1 cellular context compared by ENCODE assay signal in the genomic region with DNA sequence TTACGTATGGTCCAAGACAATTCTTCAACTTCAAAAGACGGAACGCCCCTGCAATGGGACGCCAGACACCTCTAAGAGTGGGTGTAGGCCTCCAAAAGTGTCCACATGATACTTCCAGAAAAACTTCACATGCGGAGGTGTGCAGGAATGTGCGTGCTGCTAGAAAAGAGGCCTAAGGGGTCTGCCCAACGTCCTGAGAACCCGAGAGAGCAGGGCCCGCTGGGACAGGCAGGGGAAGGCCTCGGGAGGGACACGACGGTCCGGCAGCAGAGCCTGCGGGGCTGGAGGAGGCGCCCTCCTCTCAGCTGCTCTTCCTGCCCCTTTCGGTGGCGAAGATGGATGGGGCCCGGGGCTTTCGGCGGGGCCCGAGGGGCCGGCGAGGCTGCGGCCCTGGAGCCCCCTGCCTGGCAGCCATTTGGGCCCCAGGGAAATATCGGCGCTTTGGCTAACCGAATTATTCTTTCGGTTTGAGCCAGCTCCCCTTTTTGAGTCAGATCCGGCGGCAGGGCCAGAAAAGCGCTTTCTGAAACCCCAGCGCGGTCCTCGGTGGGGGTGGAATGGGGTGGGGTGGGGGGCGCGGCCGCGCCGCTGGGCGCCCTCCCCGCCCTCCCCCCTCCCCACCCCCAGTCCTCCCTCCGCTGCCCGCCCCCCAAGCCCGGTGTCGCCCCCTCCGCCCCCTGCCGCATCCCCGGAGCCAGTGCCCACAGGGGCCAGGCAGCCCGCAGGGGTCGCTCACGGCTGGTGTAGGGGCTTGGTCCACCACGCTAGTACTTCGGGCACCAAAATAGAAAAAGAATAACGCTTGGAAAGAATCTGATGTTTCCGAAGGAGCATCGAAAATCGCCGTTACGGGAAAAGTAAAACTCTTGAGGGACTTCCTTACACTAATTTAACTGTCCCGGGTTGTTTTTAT.
A peak's percentile ranks its signal among the peaks of the same experiment; 100 is the strongest.
TF ChIP-seq lines count a peak whose summit lies in the region.

No MANE protein-coding gene starts in this region.

TF ChIP-seq in GM12878, 131 proteins besides CTCF, POLR2A, EP300 and RAD21 (continues in another document):
- TF ChIP-seq, protein P1, sequence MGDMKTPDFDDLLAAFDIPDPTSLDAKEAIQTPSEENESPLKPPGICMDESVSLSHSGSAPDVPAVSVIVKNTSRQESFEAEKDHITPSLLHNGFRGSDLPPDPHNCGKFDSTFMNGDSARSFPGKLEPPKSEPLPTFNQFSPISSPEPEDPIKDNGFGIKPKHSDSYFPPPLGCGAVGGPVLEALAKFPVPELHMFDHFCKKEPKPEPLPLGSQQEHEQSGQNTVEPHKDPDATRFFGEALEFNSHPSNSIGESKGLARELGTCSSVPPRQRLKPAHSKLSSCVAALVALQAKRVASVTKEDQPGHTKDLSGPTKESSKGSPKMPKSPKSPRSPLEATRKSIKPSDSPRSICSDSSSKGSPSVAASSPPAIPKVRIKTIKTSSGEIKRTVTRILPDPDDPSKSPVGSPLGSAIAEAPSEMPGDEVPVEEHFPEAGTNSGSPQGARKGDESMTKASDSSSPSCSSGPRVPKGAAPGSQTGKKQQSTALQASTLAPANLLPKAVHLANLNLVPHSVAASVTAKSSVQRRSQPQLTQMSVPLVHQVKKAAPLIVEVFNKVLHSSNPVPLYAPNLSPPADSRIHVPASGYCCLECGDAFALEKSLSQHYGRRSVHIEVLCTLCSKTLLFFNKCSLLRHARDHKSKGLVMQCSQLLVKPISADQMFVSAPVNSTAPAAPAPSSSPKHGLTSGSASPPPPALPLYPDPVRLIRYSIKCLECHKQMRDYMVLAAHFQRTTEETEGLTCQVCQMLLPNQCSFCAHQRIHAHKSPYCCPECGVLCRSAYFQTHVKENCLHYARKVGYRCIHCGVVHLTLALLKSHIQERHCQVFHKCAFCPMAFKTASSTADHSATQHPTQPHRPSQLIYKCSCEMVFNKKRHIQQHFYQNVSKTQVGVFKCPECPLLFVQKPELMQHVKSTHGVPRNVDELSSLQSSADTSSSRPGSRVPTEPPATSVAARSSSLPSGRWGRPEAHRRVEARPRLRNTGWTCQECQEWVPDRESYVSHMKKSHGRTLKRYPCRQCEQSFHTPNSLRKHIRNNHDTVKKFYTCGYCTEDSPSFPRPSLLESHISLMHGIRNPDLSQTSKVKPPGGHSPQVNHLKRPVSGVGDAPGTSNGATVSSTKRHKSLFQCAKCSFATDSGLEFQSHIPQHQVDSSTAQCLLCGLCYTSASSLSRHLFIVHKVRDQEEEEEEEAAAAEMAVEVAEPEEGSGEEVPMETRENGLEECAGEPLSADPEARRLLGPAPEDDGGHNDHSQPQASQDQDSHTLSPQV (IDR thresholded peaks at IDR 0.05), result peak; percentile 22; the same call in 1 of the 2 replicates
- TF ChIP-seq MEF2A (IDR thresholded peaks at IDR 0.05; ENCODE audit: insufficient read depth, low read depth, low read length) (peak; percentile 67; the same call in 1 of the 2 replicates), STAT3 (IDR thresholded peaks at IDR 0.05; ENCODE audit: low read depth, low read length) (no peak), GABPA (IDR thresholded peaks at IDR 0.05; ENCODE audit: low read depth) (no peak; the same call in 1 of the 2 replicates), ZNF207 (IDR thresholded peaks at IDR 0.05; ENCODE audit: borderline replicate concordance) (0 out of 2 replicates have a peak, but pooled peaks have one; percentile 50), DPF2 (IDR thresholded peaks at IDR 0.05) (peak; percentile 96), PML (IDR thresholded peaks at IDR 0.05; ENCODE audit: low read length) (no peak), CEBPB (IDR thresholded peaks at IDR 0.05; ENCODE audit: borderline replicate concordance in 1 of 2, low read depth in 2 of 2, low read length in 2 of 2) (no peak), SUPT20H (IDR thresholded peaks at IDR 0.05; ENCODE audit: borderline replicate concordance, control insufficient read depth, low read depth, low read length) (no peak), MTA3 (IDR thresholded peaks at IDR 0.05; ENCODE audit: borderline replicate concordance, low read length) (peak; percentile 79; the same call in 1 of the 2 replicates), ESRRA (IDR thresholded peaks at IDR 0.05; ENCODE audit: low read length) (0 out of 2 replicates have a peak, but pooled peaks have one; percentile 22), JUNB (IDR thresholded peaks at IDR 0.05) (peak; percentile 89), SMC3 (IDR thresholded peaks at IDR 0.05; ENCODE audit: borderline replicate concordance, low read length) (no peak), SIN3A (IDR thresholded peaks at IDR 0.05; ENCODE audit: low read depth, low read length) (no peak), HDAC2 (IDR thresholded peaks at IDR 0.05) (no peak), WRNIP1 (IDR thresholded peaks at IDR 0.05; ENCODE audit: borderline replicate concordance, low read depth, low read length) (no peak), IKZF1 (conservative IDR thresholded peaks at IDR 0.05) (peak; percentile 80), TCF12 (IDR thresholded peaks at IDR 0.05; ENCODE audit: low read depth, low read length) (peak; percentile 68; the same call in 1 of the 2 replicates), NFXL1 (IDR thresholded peaks at IDR 0.05; ENCODE audit: borderline replicate concordance) (no peak), MYB (IDR thresholded peaks at IDR 0.05; ENCODE audit: borderline replicate concordance, low read depth, low read length) (0 out of 2 replicates have a peak, but pooled peaks have one; percentile 37), TBL1XR1 (IDR thresholded peaks at IDR 0.05; ENCODE audit: low read depth, low read length) (peak; percentile 87), EGR1 (IDR thresholded peaks at IDR 0.05; ENCODE audit: borderline replicate concordance in 1 of 2, low read depth in 2 of 2, low read length in 2 of 2) (0 out of 3 replicates have a peak, but pooled peaks of 1 of the 2 experiments have one; percentile 1), GATAD2B (conservative IDR thresholded peaks at IDR 0.05; ENCODE audit: low read depth) (peak; percentile 95), POLR2AphosphoS5 (IDR thresholded peaks at IDR 0.05; ENCODE audit: low read length) (0 out of 2 replicates have a peak, but pooled peaks have one; percentile 48), KLF5 (IDR thresholded peaks at IDR 0.05; ENCODE audit: partially characterized antibody) (peak; percentile 27), ETV6 (conservative IDR thresholded peaks at IDR 0.05 in 1 of 2, IDR thresholded peaks at IDR 0.05 in 1 of 2; ENCODE audit: borderline replicate concordance in 1 of 2, low read depth in 1 of 2) (0 out of 4 replicates have a peak, but pooled peaks of 1 of the 2 experiments have one; percentile 44), ZNF622 (IDR thresholded peaks at IDR 0.05) (no peak), HDAC6 (IDR thresholded peaks at IDR 0.05; ENCODE audit: unreplicated experiment) (no peak), NFYA (IDR thresholded peaks at IDR 0.05; ENCODE audit: borderline replicate concordance, low read depth, low read length) (no peak), RAD51 (IDR thresholded peaks at IDR 0.05) (no peak), RB1 (IDR thresholded peaks at IDR 0.05; ENCODE audit: borderline replicate concordance) (peak; percentile 66; the same call in 1 of the 2 replicates), CHD2 (IDR thresholded peaks at IDR 0.05; ENCODE audit: borderline replicate concordance, low read depth, low read length) (peak; percentile 39; the same call in 1 of the 2 replicates), RFX5 (IDR thresholded peaks at IDR 0.05; ENCODE audit: low read depth, low read length) (no peak), BHLHE40 (IDR thresholded peaks at IDR 0.05; ENCODE audit: borderline replicate concordance in 1 of 2, low read depth in 2 of 2, low read length in 1 of 2) (peak; percentile 16 to 48; a peak in 2 of 4 replicates), BACH1 (IDR thresholded peaks at IDR 0.05; ENCODE audit: borderline replicate concordance) (peak; percentile 60; the same call in 1 of the 2 replicates), POLR2AphosphoS2 (IDR thresholded peaks at IDR 0.05; ENCODE audit: low read depth, low read length) (0 out of 2 replicates have a peak, but pooled peaks have one; percentile 35), CREB1 (IDR thresholded peaks at IDR 0.05; ENCODE audit: low read depth) (0 out of 2 replicates have a peak, but pooled peaks have one; percentile 14), RBBP5 (conservative IDR thresholded peaks at IDR 0.05) (no peak), MXI1 (IDR thresholded peaks at IDR 0.05; ENCODE audit: low read depth, low read length) (no peak), SPI1 (IDR thresholded peaks at IDR 0.05; ENCODE audit: borderline replicate concordance, insufficient read depth, low read depth, low read length) (no peak), RUNX3 (IDR thresholded peaks at IDR 0.05; ENCODE audit: low read length) (peak; percentile 91)
- TF ChIP-seq, protein P2, sequence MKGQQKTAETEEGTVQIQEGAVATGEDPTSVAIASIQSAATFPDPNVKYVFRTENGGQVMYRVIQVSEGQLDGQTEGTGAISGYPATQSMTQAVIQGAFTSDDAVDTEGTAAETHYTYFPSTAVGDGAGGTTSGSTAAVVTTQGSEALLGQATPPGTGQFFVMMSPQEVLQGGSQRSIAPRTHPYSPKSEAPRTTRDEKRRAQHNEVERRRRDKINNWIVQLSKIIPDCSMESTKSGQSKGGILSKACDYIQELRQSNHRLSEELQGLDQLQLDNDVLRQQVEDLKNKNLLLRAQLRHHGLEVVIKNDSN (IDR thresholded peaks at IDR 0.05; ENCODE audit: borderline replicate concordance, extremely low read length, insufficient read depth, low read depth, low read length), result no peak
- TF ChIP-seq, protein P3, sequence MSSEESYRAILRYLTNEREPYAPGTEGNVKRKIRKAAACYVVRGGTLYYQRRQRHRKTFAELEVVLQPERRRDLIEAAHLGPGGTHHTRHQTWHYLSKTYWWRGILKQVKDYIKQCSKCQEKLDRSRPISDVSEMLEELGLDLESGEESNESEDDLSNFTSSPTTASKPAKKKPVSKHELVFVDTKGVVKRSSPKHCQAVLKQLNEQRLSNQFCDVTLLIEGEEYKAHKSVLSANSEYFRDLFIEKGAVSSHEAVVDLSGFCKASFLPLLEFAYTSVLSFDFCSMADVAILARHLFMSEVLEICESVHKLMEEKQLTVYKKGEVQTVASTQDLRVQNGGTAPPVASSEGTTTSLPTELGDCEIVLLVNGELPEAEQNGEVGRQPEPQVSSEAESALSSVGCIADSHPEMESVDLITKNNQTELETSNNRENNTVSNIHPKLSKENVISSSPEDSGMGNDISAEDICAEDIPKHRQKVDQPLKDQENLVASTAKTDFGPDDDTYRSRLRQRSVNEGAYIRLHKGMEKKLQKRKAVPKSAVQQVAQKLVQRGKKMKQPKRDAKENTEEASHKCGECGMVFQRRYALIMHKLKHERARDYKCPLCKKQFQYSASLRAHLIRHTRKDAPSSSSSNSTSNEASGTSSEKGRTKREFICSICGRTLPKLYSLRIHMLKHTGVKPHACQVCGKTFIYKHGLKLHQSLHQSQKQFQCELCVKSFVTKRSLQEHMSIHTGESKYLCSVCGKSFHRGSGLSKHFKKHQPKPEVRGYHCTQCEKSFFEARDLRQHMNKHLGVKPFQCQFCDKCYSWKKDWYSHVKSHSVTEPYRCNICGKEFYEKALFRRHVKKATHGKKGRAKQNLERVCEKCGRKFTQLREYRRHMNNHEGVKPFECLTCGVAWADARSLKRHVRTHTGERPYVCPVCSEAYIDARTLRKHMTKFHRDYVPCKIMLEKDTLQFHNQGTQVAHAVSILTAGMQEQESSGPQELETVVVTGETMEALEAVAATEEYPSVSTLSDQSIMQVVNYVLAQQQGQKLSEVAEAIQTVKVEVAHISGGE (CRISPR knock-in tag; IDR thresholded peaks at IDR 0.05), result no peak
- TF ChIP-seq, protein P4, sequence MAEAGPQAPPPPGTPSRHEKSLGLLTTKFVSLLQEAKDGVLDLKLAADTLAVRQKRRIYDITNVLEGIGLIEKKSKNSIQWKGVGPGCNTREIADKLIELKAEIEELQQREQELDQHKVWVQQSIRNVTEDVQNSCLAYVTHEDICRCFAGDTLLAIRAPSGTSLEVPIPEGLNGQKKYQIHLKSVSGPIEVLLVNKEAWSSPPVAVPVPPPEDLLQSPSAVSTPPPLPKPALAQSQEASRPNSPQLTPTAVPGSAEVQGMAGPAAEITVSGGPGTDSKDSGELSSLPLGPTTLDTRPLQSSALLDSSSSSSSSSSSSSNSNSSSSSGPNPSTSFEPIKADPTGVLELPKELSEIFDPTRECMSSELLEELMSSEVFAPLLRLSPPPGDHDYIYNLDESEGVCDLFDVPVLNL (IDR thresholded peaks at IDR 0.05; ENCODE audit: low read depth, low read length), result no peak
- TF ChIP-seq, protein P5, sequence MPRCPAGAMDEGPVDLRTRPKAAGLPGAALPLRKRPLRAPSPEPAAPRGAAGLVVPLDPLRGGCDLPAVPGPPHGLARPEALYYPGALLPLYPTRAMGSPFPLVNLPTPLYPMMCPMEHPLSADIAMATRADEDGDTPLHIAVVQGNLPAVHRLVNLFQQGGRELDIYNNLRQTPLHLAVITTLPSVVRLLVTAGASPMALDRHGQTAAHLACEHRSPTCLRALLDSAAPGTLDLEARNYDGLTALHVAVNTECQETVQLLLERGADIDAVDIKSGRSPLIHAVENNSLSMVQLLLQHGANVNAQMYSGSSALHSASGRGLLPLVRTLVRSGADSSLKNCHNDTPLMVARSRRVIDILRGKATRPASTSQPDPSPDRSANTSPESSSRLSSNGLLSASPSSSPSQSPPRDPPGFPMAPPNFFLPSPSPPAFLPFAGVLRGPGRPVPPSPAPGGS (IDR thresholded peaks at IDR 0.05; ENCODE audit: borderline replicate concordance, insufficient read depth, low read depth, low read length, poor library complexity, severe bottlenecking), result peak; percentile 92
- TF ChIP-seq, protein P6, sequence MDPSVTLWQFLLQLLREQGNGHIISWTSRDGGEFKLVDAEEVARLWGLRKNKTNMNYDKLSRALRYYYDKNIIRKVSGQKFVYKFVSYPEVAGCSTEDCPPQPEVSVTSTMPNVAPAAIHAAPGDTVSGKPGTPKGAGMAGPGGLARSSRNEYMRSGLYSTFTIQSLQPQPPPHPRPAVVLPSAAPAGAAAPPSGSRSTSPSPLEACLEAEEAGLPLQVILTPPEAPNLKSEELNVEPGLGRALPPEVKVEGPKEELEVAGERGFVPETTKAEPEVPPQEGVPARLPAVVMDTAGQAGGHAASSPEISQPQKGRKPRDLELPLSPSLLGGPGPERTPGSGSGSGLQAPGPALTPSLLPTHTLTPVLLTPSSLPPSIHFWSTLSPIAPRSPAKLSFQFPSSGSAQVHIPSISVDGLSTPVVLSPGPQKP (IDR thresholded peaks at IDR 0.05; ENCODE audit: low read depth, low read length), result 0 out of 2 replicates have a peak, but pooled peaks have one; percentile 56
- TF ChIP-seq, protein P7, sequence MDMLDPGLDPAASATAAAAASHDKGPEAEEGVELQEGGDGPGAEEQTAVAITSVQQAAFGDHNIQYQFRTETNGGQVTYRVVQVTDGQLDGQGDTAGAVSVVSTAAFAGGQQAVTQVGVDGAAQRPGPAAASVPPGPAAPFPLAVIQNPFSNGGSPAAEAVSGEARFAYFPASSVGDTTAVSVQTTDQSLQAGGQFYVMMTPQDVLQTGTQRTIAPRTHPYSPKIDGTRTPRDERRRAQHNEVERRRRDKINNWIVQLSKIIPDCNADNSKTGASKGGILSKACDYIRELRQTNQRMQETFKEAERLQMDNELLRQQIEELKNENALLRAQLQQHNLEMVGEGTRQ (IDR thresholded peaks at IDR 0.05; ENCODE audit: borderline replicate concordance, low read depth, low read length), result no peak
- TF ChIP-seq, protein P8, sequence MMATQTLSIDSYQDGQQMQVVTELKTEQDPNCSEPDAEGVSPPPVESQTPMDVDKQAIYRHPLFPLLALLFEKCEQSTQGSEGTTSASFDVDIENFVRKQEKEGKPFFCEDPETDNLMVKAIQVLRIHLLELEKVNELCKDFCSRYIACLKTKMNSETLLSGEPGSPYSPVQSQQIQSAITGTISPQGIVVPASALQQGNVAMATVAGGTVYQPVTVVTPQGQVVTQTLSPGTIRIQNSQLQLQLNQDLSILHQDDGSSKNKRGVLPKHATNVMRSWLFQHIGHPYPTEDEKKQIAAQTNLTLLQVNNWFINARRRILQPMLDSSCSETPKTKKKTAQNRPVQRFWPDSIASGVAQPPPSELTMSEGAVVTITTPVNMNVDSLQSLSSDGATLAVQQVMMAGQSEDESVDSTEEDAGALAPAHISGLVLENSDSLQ (IDR thresholded peaks at IDR 0.05), result peak; percentile 37
